Comparison of ENCODE assay signal across 30 cellular contexts in genomic region chr21:44849616-44850130, GRCh38. TPM values are rescaled to one million over a fixed set of nuclear protein-coding genes. Genes with fewer than 3 reads are reported as not detected.
A peak's percentile ranks its signal among the peaks of the same experiment; 100 is the strongest.
DNase-seq lines count a peak whose midpoint lies in the region; ATAC-seq, FAIRE-seq and TF ChIP-seq lines count a peak whose summit lies in the region.
"Had no signal": no experiment of that assay in that cellular context is flagged by ENCODE, and none has a peak within 500 bp of the region (broad histone marks: within the 10 kb centered on the region; RNA-seq: fewer than 3 reads in every experiment).

No MANE protein-coding gene starts in this region.

- no peak overlapping the region for H3K4me3 ChIP-seq in BLaER1
- peak overlapping the region in 1 of 4 donors; percentile 6 for H3K4me3 ChIP-seq in Peyer's patch
- H3K4me3 ChIP-seq in HepG2 (replicated peaks in 1 of 3; ENCODE audit: insufficient read depth in 1 of 3, low read depth in 2 of 3, low read length in 3 of 3), result no peak overlapping the region
- no peak overlapping the region for H3K4me3 ChIP-seq in naive thymus-derived CD4-positive, alpha-beta T cell (ENCODE audit: low read length)
- H3K4me3 ChIP-seq: dorsolateral prefrontal cortex, lower lobe of right lung, right atrium auricular region, SK-N-MC had no signal

- no peak for TF ChIP-seq RAD21 in HepG2 (CRISPR knock-in tag; IDR thresholded peaks at IDR 0.05)

- POLR2A ChIA-PET in HepG2 (lab: Yijun Ruan, JAX), result no interaction called here
- POLR2A ChIA-PET in naive thymus-derived CD4-positive, alpha-beta T cell (lab: Charles Lee), result interaction anchor here (1.4 kb wide), 1 partner anchor 23 kb away, joined by 4 read pairs; no protein-coding TSS in a partner anchor

- intact Hi-C loops in HepG2 (cut with micrococcal nuclease; ENCODE audit: unreplicated experiment), result loop anchor here (10.0 kb wide), 1 partner anchor 65 kb away; no protein-coding TSS in a partner anchor
- intact Hi-C loops in naive thymus-derived CD4-positive, alpha-beta T cell (cut with micrococcal nuclease), result no loop called here

- H3K4me1 ChIP-seq in BLaER1 (peaks cover 98% of the 10 kb centered on the region), Peyer's patch (peaks cover 8 to 65% (median 13%) of the 10 kb centered on the region in 4 donors), HepG2 (ENCODE audit: insufficient read depth, low read length) (peaks cover 70% of the 10 kb centered on the region)
- H3K4me1 ChIP-seq in naive thymus-derived CD4-positive, alpha-beta T cell (ENCODE audit: control insufficient read depth in 2 of 2, insufficient read depth in 2 of 2, low read length in 2 of 2), result peaks cover 6 to 47% of the 10 kb centered on the region in 2 donors

- TF ChIP-seq POLR2A in Peyer's patch (IDR thresholded peaks at IDR 0.05) (peak in 1 of 2 donors; percentile 20), HepG2 (IDR thresholded peaks at IDR 0.05; ENCODE audit: insufficient read depth in 1 of 2, low read depth in 2 of 2, low read length in 2 of 2) (no peak)

- BruUV-seq in HepG2 (replicated peaks; lab: Mats Ljungman, UMichigan), result no TSS peak

- H3K4me2 ChIP-seq in BLaER1 (peak overlapping the region; percentile 79), HepG2 (ENCODE audit: low read depth, low read length) (no peak overlapping the region)

- TF ChIP-seq EP300 in HepG2 (IDR thresholded peaks at IDR 0.05; ENCODE audit: low read depth in 2 of 2, low read length in 2 of 2), result no peak
- no peak for TF ChIP-seq EP300 in HepG2 (CRISPR knock-in tag; IDR thresholded peaks at IDR 0.05; ENCODE audit: borderline replicate concordance)

- peaks cover 16% of the 10 kb centered on the region for H3K79me2 ChIP-seq in HepG2 (ENCODE audit: insufficient read depth, low read length)

- no peaks in the 10 kb centered on the region for H3K9me3 ChIP-seq in BLaER1
- no peaks in the 10 kb centered on the region for H3K9me3 ChIP-seq in Peyer's patch
- no peaks in the 10 kb centered on the region for H3K9me3 ChIP-seq in HepG2 (ENCODE audit: low read length)
- H3K9me3 ChIP-seq in naive thymus-derived CD4-positive, alpha-beta T cell (ENCODE audit: control insufficient read depth in 2 of 3, low read length in 3 of 3), result no peaks in the 10 kb centered on the region
- H3K9me3 ChIP-seq: lower lobe of right lung, right atrium auricular region had no signal

- H3K27ac ChIP-seq in BLaER1 (no peak overlapping the region), Peyer's patch (peak overlapping the region in 3 of 4 donors; percentile 34 to 85 (median 73)), HepG2 (ENCODE audit: extremely low read length, insufficient read depth, low read length) (no peak overlapping the region)
- no peak overlapping the region for H3K27ac ChIP-seq in naive thymus-derived CD4-positive, alpha-beta T cell (ENCODE audit: low read depth, low read length)
- H3K27ac ChIP-seq: C4-2B, dorsolateral prefrontal cortex, epithelial cell of prostate, foreskin keratinocyte, lower lobe of right lung, SK-N-MC had no signal

- ATAC-seq in HepG2, result no peak
- ATAC-seq in naive thymus-derived CD4-positive, alpha-beta T cell, result no peak
- ATAC-seq: activated CD4-positive, CD25-positive, alpha-beta regulatory T cell treated with anti-CD3 and anti-CD28 coated beads, Interleukin-2, amount 50 U/mL, for 24 hours; foreskin keratinocyte; lower lobe of right lung had no signal

- FAIRE-seq in HepG2 (lab: Jason Lieb, UNC), result no peak
- FAIRE-seq: GM12892, islet of Langerhans had no signal

- peak in 1 of 6 experiments; percentile 14 for TF ChIP-seq CTCF in Peyer's patch (IDR thresholded peaks at IDR 0.05)
- TF ChIP-seq CTCF in HepG2 (CRISPR knock-in tag; IDR thresholded peaks at IDR 0.05), result no peak

- H3K36me3 Mint-ChIP-seq in naive thymus-derived CD4-positive, alpha-beta T cell, result peaks cover 0 to 18% (median 10%) of the 10 kb centered on the region in 5 donors

- H2AFZ ChIP-seq in HepG2 (ENCODE audit: low read length), result no peak overlapping the region

- H3K36me3 ChIP-seq in BLaER1 (peaks cover 54% of the 10 kb centered on the region), Peyer's patch (peaks cover 0 to 59% (median 0%) of the 10 kb centered on the region in 3 donors), HepG2 (replicated peaks in 1 of 2; ENCODE audit: control insufficient read depth in 1 of 2, insufficient read depth in 2 of 2, low read length in 2 of 2) (peaks cover 32 to 57% of the 10 kb centered on the region in 2 experiments)
- H3K36me3 ChIP-seq in naive thymus-derived CD4-positive, alpha-beta T cell (ENCODE audit: control insufficient read depth in 2 of 3, insufficient read depth in 3 of 3, low read length in 3 of 3), result peaks cover 4 to 50% (median 4%) of the 10 kb centered on the region in 3 experiments

- H3K27me3 Mint-ChIP-seq in naive thymus-derived CD4-positive, alpha-beta T cell, result no peaks in the 10 kb centered on the region
- H3K27me3 Mint-ChIP-seq: activated T-cell treated with anti-CD3 and anti-CD28 coated beads, Interleukin-2, amount 50 U/mL, for 24 hours had no signal

- peak overlapping the region in 2 of 9 donors; percentile 32 to 38 for H3K27ac Mint-ChIP-seq in naive thymus-derived CD4-positive, alpha-beta T cell
- H3K27ac Mint-ChIP-seq: activated naive CD4-positive, alpha-beta T cell treated with anti-CD3 and anti-CD28 coated beads for 36 hours; activated T-cell treated with anti-CD3 and anti-CD28 coated beads, Interleukin-2, amount 50 U/mL, for 24 hours had no signal

- no peaks in the 10 kb centered on the region for H3K27me3 ChIP-seq in BLaER1
- H3K27me3 ChIP-seq in Peyer's patch, result no peaks in the 10 kb centered on the region
- no peaks in the 10 kb centered on the region for H3K27me3 ChIP-seq in HepG2 (ENCODE audit: control insufficient read depth in 1 of 2, insufficient read depth in 2 of 2, low read length in 2 of 2)
- H3K27me3 ChIP-seq in naive thymus-derived CD4-positive, alpha-beta T cell (ENCODE audit: control insufficient read depth in 2 of 2, insufficient read depth in 2 of 2, low read length in 2 of 2), result no peaks in the 10 kb centered on the region
- H3K27me3 ChIP-seq: foreskin keratinocyte, right atrium auricular region had no signal

- no peaks in the 10 kb centered on the region for H3K9me3 Mint-ChIP-seq in naive thymus-derived CD4-positive, alpha-beta T cell
- H3K9me3 Mint-ChIP-seq: activated naive CD4-positive, alpha-beta T cell treated with anti-CD3 and anti-CD28 coated beads for 36 hours; activated T-cell treated with anti-CD3 and anti-CD28 coated beads, Interleukin-2, amount 50 U/mL, for 24 hours; H9 had no signal

- peaks cover 67% of the 10 kb centered on the region for H4K20me1 ChIP-seq in BLaER1
- peaks cover 64% of the 10 kb centered on the region for H4K20me1 ChIP-seq in HepG2 (ENCODE audit: insufficient read depth, low read length)

- 92% methylated on average over 12 of the region's 12 CpGs for WGBS in HepG2 (ENCODE audit: low lambda C conversion rate)

- DNase-seq in HuH-7 (ENCODE audit: low spot score) (peak; percentile 74), Peyer's patch (peak in 2 of 3 donors; percentile 77 to 85), HepG2 (ENCODE audit: low spot score) (no peak), A172 (ENCODE audit: low spot score) (no peak), GDM1 (lab: John Stamatoyannopoulos, UW) (no peak)
- DNase-seq in naive thymus-derived CD4-positive, alpha-beta T cell, result no peak
- DNase-seq in activated CD4-positive, CD25-positive, alpha-beta regulatory T cell treated with anti-CD3 and anti-CD28 coated beads, Interleukin-2, amount 50 U/mL, for 72 hours, result no peak
- DNase-seq: ACHN; activated naive CD4-positive, alpha-beta T cell treated with anti-CD3 and anti-CD28 coated beads for 36 hours; activated T-cell treated with anti-CD3 and anti-CD28 coated beads, Interleukin-2, amount 50 U/mL, for 24 hours; anterior cingulate cortex; caudate nucleus; DMS153; foreskin keratinocyte; H9; hypothalamus; Karpas-422; lower lobe of right lung; NCI-H1417; NCI-H524 treated with DMSO at 0.1 percent for 48 hours; T-helper 9 cell had no signal

- no peak overlapping the region for H3K4me3 Mint-ChIP-seq in naive thymus-derived CD4-positive, alpha-beta T cell
- H3K4me3 Mint-ChIP-seq: activated naive CD4-positive, alpha-beta T cell treated with anti-CD3 and anti-CD28 coated beads for 36 hours; activated T-cell treated with anti-CD3 and anti-CD28 coated beads, Interleukin-2, amount 50 U/mL, for 24 hours; H9 had no signal

- CTCF ChIA-PET in HepG2 (lab: Yijun Ruan, JAX; ENCODE audit: low intra/inter-chr PET ratio, low total read pairs), result no interaction called here
- CTCF ChIA-PET in naive thymus-derived CD4-positive, alpha-beta T cell (lab: Charles Lee), result no interaction called here

- H3K9ac ChIP-seq in BLaER1 (no peak overlapping the region), HepG2 (ENCODE audit: insufficient read depth, low read depth, low read length) (no peak overlapping the region)

- in situ Hi-C loops in HepG2 (cut with HindIII; ENCODE audit: extremely low pct_ligation_motif_present, low pct_unique_long_range_greater_than_20kb), result loop anchor here (5.0 kb wide), 2 partner anchors 47 to 63 kb away; partner anchors contain the start of gene UBE2G2

- peaks cover 31 to 62% (median 47%) of the 10 kb centered on the region in 7 donors for H3K4me1 Mint-ChIP-seq in naive thymus-derived CD4-positive, alpha-beta T cell

RNA-seq across cellular contexts. Expression of gene PTTG1IP, which starts 23.8 kb away (rescaled TPM):
- total RNA-seq in Peyer's patch, result 100 to 1,000 TPM in 3 of 4 donors, 10 to 100 TPM in 1; 69.3 to 495 (median 390) TPM
- 89.4 and 161 TPM in 2 replicates for total RNA-seq in HepG2 (2016; rRNA removed; fragmentation: Illumina TruSeq; extraction: Trizol)
- total RNA-seq in HepG2 (2016; cell fraction: cytosol; rRNA removed; fragmentation: Illumina TruSeq; extraction: Trizol; ENCODE audit: low read depth), result 42.7 and 52.7 TPM in 2 replicates
- 93.0 and 159 TPM in 2 replicates for total RNA-seq in HepG2 (2016; cell fraction: insoluble cytoplasmic fraction; rRNA removed; fragmentation: Illumina TruSeq; extraction: Trizol)
- total RNA-seq in HepG2 (2016; cell fraction: membrane; rRNA removed; fragmentation: Illumina TruSeq; extraction: Trizol), result 72.6 and 73.1 TPM in 2 replicates
- 137 and 161 TPM in 2 replicates for total RNA-seq in HepG2 (2016; cell fraction: nucleus; rRNA removed; fragmentation: Illumina TruSeq; extraction: Trizol)
- polyA plus RNA-seq in HepG2 (2011; rRNA removed), result 700 and 734 TPM in 2 replicates
- polyA plus RNA-seq in HepG2 (2011; cell fraction: cytosol; rRNA removed), result 548 and 662 TPM in 2 replicates
- polyA plus RNA-seq in HepG2 (2011; cell fraction: nucleus; rRNA removed), result 529 and 555 TPM in 2 replicates
- 435 and 453 TPM in 2 replicates for polyA plus RNA-seq in HepG2 (2012)
- polyA plus RNA-seq in HepG2 (2016; cell fraction: cytosol; fragmentation: Illumina TruSeq; extraction: Trizol; ENCODE audit: low read depth), result 22.2 and 24.3 TPM in 2 replicates
- polyA plus RNA-seq in HepG2 (2016; cell fraction: insoluble cytoplasmic fraction; fragmentation: Illumina TruSeq; extraction: Trizol; ENCODE audit: low read depth), result 90.0 and 95.3 TPM in 2 replicates
- 47.9 and 49.9 TPM in 2 replicates for polyA plus RNA-seq in HepG2 (2016; cell fraction: membrane; fragmentation: Illumina TruSeq; extraction: Trizol; ENCODE audit: low read depth)
- polyA plus RNA-seq in HepG2 (2016; cell fraction: nucleus; fragmentation: Illumina TruSeq; extraction: Trizol; ENCODE audit: insufficient read depth, low read depth), result 267 and 281 TPM in 2 replicates
- polyA minus RNA-seq in HepG2 (2011; rRNA and poly(A)+ RNA removed; ENCODE audit: low replicate concordance), result 110 and 581 TPM in 2 replicates
- polyA minus RNA-seq in HepG2 (2011; cell fraction: cytosol; rRNA and poly(A)+ RNA removed), result 491 and 595 TPM in 2 replicates
- polyA minus RNA-seq in HepG2 (2011; cell fraction: nucleus; rRNA and poly(A)+ RNA removed), result 203 and 242 TPM in 2 replicates
- total RNA-seq in A172 (2014; rRNA removed; shearing (Covaris generic)), result 637 and 713 TPM in 2 replicates
- 100 to 1,000 TPM in 2 of 5 experiments, 10 to 100 TPM in 3; 83.8 to 122 (median 95.6) TPM for total RNA-seq in naive thymus-derived CD4-positive, alpha-beta T cell
- 10 to 100 TPM; 60.9 to 79.8 TPM for polyA plus RNA-seq in naive thymus-derived CD4-positive, alpha-beta T cell

RNA-seq across cellular contexts. Expression of gene SUMO3, which starts 31.8 kb away (rescaled TPM):
- 10 to 100 TPM; 42.6 to 57.6 (median 49.8) TPM for total RNA-seq in Peyer's patch
- 92.4 and 111 TPM in 2 replicates for total RNA-seq in HepG2 (2016; rRNA removed; fragmentation: Illumina TruSeq; extraction: Trizol)
- total RNA-seq in HepG2 (2016; cell fraction: cytosol; rRNA removed; fragmentation: Illumina TruSeq; extraction: Trizol; ENCODE audit: low read depth), result 75.4 and 89.7 TPM in 2 replicates
- 95.7 and 103 TPM in 2 replicates for total RNA-seq in HepG2 (2016; cell fraction: insoluble cytoplasmic fraction; rRNA removed; fragmentation: Illumina TruSeq; extraction: Trizol)
- total RNA-seq in HepG2 (2016; cell fraction: membrane; rRNA removed; fragmentation: Illumina TruSeq; extraction: Trizol), result 169 and 187 TPM in 2 replicates
- total RNA-seq in HepG2 (2016; cell fraction: nucleus; rRNA removed; fragmentation: Illumina TruSeq; extraction: Trizol), result 37.2 and 43.4 TPM in 2 replicates
- polyA plus RNA-seq in HepG2 (2011; rRNA removed), result 46.6 and 51.4 TPM in 2 replicates
- 69.8 and 78.7 TPM in 2 replicates for polyA plus RNA-seq in HepG2 (2011; cell fraction: cytosol; rRNA removed)
- 23.1 and 24.9 TPM in 2 replicates for polyA plus RNA-seq in HepG2 (2011; cell fraction: nucleus; rRNA removed)
- polyA plus RNA-seq in HepG2 (2012), result 80.3 and 83.9 TPM in 2 replicates
- 129 and 158 TPM in 2 replicates for polyA plus RNA-seq in HepG2 (2016; cell fraction: cytosol; fragmentation: Illumina TruSeq; extraction: Trizol; ENCODE audit: low read depth)
- polyA plus RNA-seq in HepG2 (2016; cell fraction: insoluble cytoplasmic fraction; fragmentation: Illumina TruSeq; extraction: Trizol; ENCODE audit: low read depth), result 154 and 159 TPM in 2 replicates
- polyA plus RNA-seq in HepG2 (2016; cell fraction: membrane; fragmentation: Illumina TruSeq; extraction: Trizol; ENCODE audit: low read depth), result 228 and 251 TPM in 2 replicates
- 69.6 and 74.5 TPM in 2 replicates for polyA plus RNA-seq in HepG2 (2016; cell fraction: nucleus; fragmentation: Illumina TruSeq; extraction: Trizol; ENCODE audit: insufficient read depth, low read depth)
- polyA minus RNA-seq in HepG2 (2011; rRNA and poly(A)+ RNA removed; ENCODE audit: low replicate concordance), result 52.3 and 76.3 TPM in 2 replicates
- polyA minus RNA-seq in HepG2 (2011; cell fraction: cytosol; rRNA and poly(A)+ RNA removed), result 36.4 and 40.4 TPM in 2 replicates
- polyA minus RNA-seq in HepG2 (2011; cell fraction: nucleus; rRNA and poly(A)+ RNA removed), result 19.8 and 23.2 TPM in 2 replicates
- 118 and 140 TPM in 2 replicates for total RNA-seq in A172 (2014; rRNA removed; shearing (Covaris generic))
- total RNA-seq in naive thymus-derived CD4-positive, alpha-beta T cell, result 10 to 100 TPM; 46.9 to 91.7 (median 70.2) TPM
- 10 to 100 TPM; 85.1 to 88.9 TPM for polyA plus RNA-seq in naive thymus-derived CD4-positive, alpha-beta T cell

RNA-seq across cellular contexts. Expression of gene UBE2G2, which starts 48.1 kb away (rescaled TPM):
- 100 to 1,000 TPM in 2 of 4 donors, 10 to 100 TPM in 2; 68.8 to 116 (median 95.1) TPM for total RNA-seq in Peyer's patch
- total RNA-seq in HepG2 (2016; rRNA removed; fragmentation: Illumina TruSeq; extraction: Trizol), result 55.4 and 62.0 TPM in 2 replicates
- total RNA-seq in HepG2 (2016; cell fraction: cytosol; rRNA removed; fragmentation: Illumina TruSeq; extraction: Trizol; ENCODE audit: low read depth), result 6.2 and 7.8 TPM in 2 replicates
- total RNA-seq in HepG2 (2016; cell fraction: insoluble cytoplasmic fraction; rRNA removed; fragmentation: Illumina TruSeq; extraction: Trizol), result 55.6 and 59.2 TPM in 2 replicates
- total RNA-seq in HepG2 (2016; cell fraction: membrane; rRNA removed; fragmentation: Illumina TruSeq; extraction: Trizol), result 24.1 and 25.4 TPM in 2 replicates
- total RNA-seq in HepG2 (2016; cell fraction: nucleus; rRNA removed; fragmentation: Illumina TruSeq; extraction: Trizol), result 58.4 and 64.5 TPM in 2 replicates
- 92.0 and 106 TPM in 2 replicates for polyA plus RNA-seq in HepG2 (2011; rRNA removed)
- polyA plus RNA-seq in HepG2 (2011; cell fraction: cytosol; rRNA removed), result 65.4 and 70.1 TPM in 2 replicates
- 159 and 211 TPM in 2 replicates for polyA plus RNA-seq in HepG2 (2011; cell fraction: nucleus; rRNA removed)
- polyA plus RNA-seq in HepG2 (2012), result 63.5 and 84.4 TPM in 2 replicates
- polyA plus RNA-seq in HepG2 (2016; cell fraction: cytosol; fragmentation: Illumina TruSeq; extraction: Trizol; ENCODE audit: low read depth), result 6.2 and 8.1 TPM in 2 replicates
- polyA plus RNA-seq in HepG2 (2016; cell fraction: insoluble cytoplasmic fraction; fragmentation: Illumina TruSeq; extraction: Trizol; ENCODE audit: low read depth), result 70.2 and 76.6 TPM in 2 replicates
- polyA plus RNA-seq in HepG2 (2016; cell fraction: membrane; fragmentation: Illumina TruSeq; extraction: Trizol; ENCODE audit: low read depth), result 18.6 and 20.2 TPM in 2 replicates
- 135 and 144 TPM in 2 replicates for polyA plus RNA-seq in HepG2 (2016; cell fraction: nucleus; fragmentation: Illumina TruSeq; extraction: Trizol; ENCODE audit: insufficient read depth, low read depth)
- 53.7 and 134 TPM in 2 replicates for polyA minus RNA-seq in HepG2 (2011; rRNA and poly(A)+ RNA removed; ENCODE audit: low replicate concordance)
- polyA minus RNA-seq in HepG2 (2011; cell fraction: cytosol; rRNA and poly(A)+ RNA removed), result 25.8 and 27.2 TPM in 2 replicates
- 110 and 138 TPM in 2 replicates for polyA minus RNA-seq in HepG2 (2011; cell fraction: nucleus; rRNA and poly(A)+ RNA removed)
- 53.1 and 68.3 TPM in 2 replicates for total RNA-seq in A172 (2014; rRNA removed; shearing (Covaris generic))
- total RNA-seq in naive thymus-derived CD4-positive, alpha-beta T cell, result 100 to 1,000 TPM; 108 to 150 (median 129) TPM
- polyA plus RNA-seq in naive thymus-derived CD4-positive, alpha-beta T cell, result 10 to 100 TPM; 50.7 to 65.8 TPM

Comparison
In these comparisons a context has a peak if more than half of its experiments do, and no peak if none do; other contexts are left out.
1. H3K27ac ChIP-seq: peak in Peyer's patch (3 of 4); none in BLaER1 (single experiment), HepG2 (single experiment) and naive thymus-derived CD4-positive, alpha-beta T cell (single experiment).
2. DNase-seq: peak in HuH-7 (single experiment) and Peyer's patch (2 of 3); none in HepG2 (single experiment), A172 (single experiment), naive thymus-derived CD4-positive, alpha-beta T cell (0 of 9), GDM1 (single experiment) and activated CD4-positive, CD25-positive, alpha-beta regulatory T cell treated with anti-CD3 and anti-CD28 coated beads, Interleukin-2, amount 50 U/mL, for 72 hours (single experiment).